In the genomic region with DNA sequence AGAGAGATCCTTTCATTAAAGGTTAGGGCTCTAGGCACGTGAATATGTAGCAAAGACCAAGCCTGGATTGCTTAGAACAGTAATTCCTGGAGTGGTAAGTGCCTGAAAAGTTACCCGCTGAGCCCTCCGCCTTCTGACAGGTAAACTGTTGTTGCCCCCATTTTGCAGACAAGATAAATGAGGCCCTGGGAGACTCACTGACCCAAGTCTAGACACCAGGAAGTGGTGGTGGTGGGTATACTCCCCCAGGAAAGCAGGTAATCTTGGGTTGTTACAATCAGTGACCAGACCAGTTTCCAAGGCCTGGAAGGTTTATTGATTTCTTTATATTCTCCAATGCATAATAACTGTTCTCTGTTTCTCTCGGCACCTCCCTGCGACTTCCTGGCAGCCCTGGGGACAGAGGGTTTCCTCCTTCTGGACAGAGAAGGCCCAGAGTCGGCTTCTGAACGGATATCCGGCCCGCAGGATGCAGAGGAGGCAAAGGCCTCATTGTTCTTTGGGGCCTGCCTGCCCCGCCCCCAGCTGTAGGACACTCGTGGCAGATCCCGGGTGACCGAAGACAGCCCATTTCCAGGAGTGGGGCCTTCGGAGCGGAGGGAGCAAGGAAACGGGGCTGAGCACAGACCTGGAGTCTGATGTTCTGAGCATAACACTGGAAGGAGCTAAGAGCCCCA, we compare ENCODE assay signal across 1 cellular context.
A peak's percentile ranks its signal among the peaks of the same experiment; 100 is the strongest.
TF ChIP-seq lines count a peak whose summit lies in the region.

No MANE protein-coding gene starts in this region.

TF ChIP-seq in HepG2, 621 proteins besides CTCF, POLR2A, EP300 and RAD21 (continued from another document and continues in another):
- TF ChIP-seq ZMYM3 (CRISPR knock-in tag; IDR thresholded peaks at IDR 0.05) (peak; percentile 99), ZFP37 (CRISPR knock-in tag; IDR thresholded peaks at IDR 0.05; ENCODE audit: borderline replicate concordance) (no peak), FOXP4 (CRISPR knock-in tag; IDR thresholded peaks at IDR 0.05) (peak; percentile 50), YEATS4 (CRISPR knock-in tag; IDR thresholded peaks at IDR 0.05; ENCODE audit: borderline replicate concordance) (peak; percentile 58; the same call in 1 of the 2 replicates), POGZ (CRISPR knock-in tag; IDR thresholded peaks at IDR 0.05) (peak; percentile 54; the same call in 1 of the 2 replicates), PRMT3 (CRISPR knock-in tag; IDR thresholded peaks at IDR 0.05; ENCODE audit: borderline replicate concordance, low read depth) (0 out of 2 replicates have a peak, but pooled peaks have one; percentile 46), EZH2 (conservative IDR thresholded peaks at IDR 0.05; ENCODE audit: low read depth, low read length) (no peak), ARID4A (CRISPR knock-in tag; IDR thresholded peaks at IDR 0.05; ENCODE audit: borderline replicate concordance) (0 out of 2 replicates have a peak, but pooled peaks have one; percentile 36), RFX3 (CRISPR knock-in tag; IDR thresholded peaks at IDR 0.05) (no peak), STAT6 (CRISPR knock-in tag; IDR thresholded peaks at IDR 0.05; ENCODE audit: borderline replicate concordance) (0 out of 2 replicates have a peak, but pooled peaks have one; percentile 35), ARNT2 (CRISPR knock-in tag; IDR thresholded peaks at IDR 0.05; ENCODE audit: low read depth) (no peak), FOXO4 (CRISPR knock-in tag; conservative IDR thresholded peaks at IDR 0.05) (no peak), ZNF878 (CRISPR knock-in tag; IDR thresholded peaks at IDR 0.05) (0 out of 2 replicates have a peak, but pooled peaks have one; percentile 26), MXI1 (IDR thresholded peaks at IDR 0.05; ENCODE audit: borderline replicate concordance, low read depth, low read length) (no peak), ZFX (CRISPR knock-in tag; IDR thresholded peaks at IDR 0.05; ENCODE audit: low read depth) (peak; percentile 98), ZMYM4 (CRISPR knock-in tag; IDR thresholded peaks at IDR 0.05) (peak; percentile 45; the same call in 1 of the 2 replicates), GATAD1 (CRISPR knock-in tag; IDR thresholded peaks at IDR 0.05) (peak; percentile 65), KLF12 (CRISPR knock-in tag; IDR thresholded peaks at IDR 0.05; ENCODE audit: borderline replicate concordance) (no peak), CSRNP1 (CRISPR knock-in tag; IDR thresholded peaks at IDR 0.05) (no peak), ZNF543 (CRISPR knock-in tag; IDR thresholded peaks at IDR 0.05) (no peak), MED1 (CRISPR knock-in tag; IDR thresholded peaks at IDR 0.05) (peak; percentile 17; the same call in 1 of the 2 replicates), CEBPB (IDR thresholded peaks at IDR 0.05; ENCODE audit: borderline replicate concordance, low read depth, low read length) (no peak), SOX5 (CRISPR knock-in tag; IDR thresholded peaks at IDR 0.05; ENCODE audit: borderline replicate concordance) (peak; percentile 81)
- TF ChIP-seq, protein P1, sequence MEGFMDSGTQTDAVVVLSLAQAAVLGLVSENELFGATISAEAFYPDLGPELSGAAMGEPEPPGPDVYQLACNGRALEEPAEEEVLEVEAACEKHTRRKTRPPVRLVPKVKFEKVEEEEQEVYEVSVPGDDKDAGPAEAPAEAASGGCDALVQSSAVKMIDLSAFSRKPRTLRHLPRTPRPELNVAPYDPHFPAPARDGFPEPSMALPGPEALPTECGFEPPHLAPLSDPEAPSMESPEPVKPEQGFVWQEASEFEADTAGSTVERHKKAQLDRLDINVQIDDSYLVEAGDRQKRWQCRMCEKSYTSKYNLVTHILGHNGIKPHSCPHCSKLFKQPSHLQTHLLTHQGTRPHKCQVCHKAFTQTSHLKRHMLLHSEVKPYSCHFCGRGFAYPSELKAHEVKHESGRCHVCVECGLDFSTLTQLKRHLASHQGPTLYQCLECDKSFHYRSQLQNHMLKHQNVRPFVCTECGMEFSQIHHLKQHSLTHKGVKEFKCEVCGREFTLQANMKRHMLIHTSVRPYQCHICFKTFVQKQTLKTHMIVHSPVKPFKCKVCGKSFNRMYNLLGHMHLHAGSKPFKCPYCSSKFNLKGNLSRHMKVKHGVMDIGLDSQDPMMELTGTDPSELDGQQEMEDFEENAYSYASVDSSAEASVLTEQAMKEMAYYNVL (CRISPR knock-in tag; IDR thresholded peaks at IDR 0.05; ENCODE audit: borderline replicate concordance): peak; percentile 36; the same call in 1 of the 2 replicates
- TF ChIP-seq, protein P2, sequence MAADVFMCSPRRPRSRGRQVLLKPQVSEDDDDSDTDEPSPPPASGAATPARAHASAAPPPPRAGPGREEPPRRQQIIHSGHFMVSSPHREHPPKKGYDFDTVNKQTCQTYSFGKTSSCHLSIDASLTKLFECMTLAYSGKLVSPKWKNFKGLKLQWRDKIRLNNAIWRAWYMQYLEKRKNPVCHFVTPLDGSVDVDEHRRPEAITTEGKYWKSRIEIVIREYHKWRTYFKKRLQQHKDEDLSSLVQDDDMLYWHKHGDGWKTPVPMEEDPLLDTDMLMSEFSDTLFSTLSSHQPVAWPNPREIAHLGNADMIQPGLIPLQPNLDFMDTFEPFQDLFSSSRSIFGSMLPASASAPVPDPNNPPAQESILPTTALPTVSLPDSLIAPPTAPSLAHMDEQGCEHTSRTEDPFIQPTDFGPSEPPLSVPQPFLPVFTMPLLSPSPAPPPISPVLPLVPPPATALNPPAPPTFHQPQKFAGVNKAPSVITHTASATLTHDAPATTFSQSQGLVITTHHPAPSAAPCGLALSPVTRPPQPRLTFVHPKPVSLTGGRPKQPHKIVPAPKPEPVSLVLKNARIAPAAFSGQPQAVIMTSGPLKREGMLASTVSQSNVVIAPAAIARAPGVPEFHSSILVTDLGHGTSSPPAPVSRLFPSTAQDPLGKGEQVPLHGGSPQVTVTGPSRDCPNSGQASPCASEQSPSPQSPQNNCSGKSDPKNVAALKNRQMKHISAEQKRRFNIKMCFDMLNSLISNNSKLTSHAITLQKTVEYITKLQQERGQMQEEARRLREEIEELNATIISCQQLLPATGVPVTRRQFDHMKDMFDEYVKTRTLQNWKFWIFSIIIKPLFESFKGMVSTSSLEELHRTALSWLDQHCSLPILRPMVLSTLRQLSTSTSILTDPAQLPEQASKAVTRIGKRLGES (CRISPR knock-in tag; IDR thresholded peaks at IDR 0.05; ENCODE audit: borderline replicate concordance): no peak
- TF ChIP-seq, protein P3, sequence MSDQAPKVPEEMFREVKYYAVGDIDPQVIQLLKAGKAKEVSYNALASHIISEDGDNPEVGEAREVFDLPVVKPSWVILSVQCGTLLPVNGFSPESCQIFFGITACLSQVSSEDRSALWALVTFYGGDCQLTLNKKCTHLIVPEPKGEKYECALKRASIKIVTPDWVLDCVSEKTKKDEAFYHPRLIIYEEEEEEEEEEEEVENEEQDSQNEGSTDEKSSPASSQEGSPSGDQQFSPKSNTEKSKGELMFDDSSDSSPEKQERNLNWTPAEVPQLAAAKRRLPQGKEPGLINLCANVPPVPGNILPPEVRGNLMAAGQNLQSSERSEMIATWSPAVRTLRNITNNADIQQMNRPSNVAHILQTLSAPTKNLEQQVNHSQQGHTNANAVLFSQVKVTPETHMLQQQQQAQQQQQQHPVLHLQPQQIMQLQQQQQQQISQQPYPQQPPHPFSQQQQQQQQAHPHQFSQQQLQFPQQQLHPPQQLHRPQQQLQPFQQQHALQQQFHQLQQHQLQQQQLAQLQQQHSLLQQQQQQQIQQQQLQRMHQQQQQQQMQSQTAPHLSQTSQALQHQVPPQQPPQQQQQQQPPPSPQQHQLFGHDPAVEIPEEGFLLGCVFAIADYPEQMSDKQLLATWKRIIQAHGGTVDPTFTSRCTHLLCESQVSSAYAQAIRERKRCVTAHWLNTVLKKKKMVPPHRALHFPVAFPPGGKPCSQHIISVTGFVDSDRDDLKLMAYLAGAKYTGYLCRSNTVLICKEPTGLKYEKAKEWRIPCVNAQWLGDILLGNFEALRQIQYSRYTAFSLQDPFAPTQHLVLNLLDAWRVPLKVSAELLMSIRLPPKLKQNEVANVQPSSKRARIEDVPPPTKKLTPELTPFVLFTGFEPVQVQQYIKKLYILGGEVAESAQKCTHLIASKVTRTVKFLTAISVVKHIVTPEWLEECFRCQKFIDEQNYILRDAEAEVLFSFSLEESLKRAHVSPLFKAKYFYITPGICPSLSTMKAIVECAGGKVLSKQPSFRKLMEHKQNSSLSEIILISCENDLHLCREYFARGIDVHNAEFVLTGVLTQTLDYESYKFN (CRISPR knock-in tag; conservative IDR thresholded peaks at IDR 0.05): peak; percentile 55
- TF ChIP-seq, protein P4, sequence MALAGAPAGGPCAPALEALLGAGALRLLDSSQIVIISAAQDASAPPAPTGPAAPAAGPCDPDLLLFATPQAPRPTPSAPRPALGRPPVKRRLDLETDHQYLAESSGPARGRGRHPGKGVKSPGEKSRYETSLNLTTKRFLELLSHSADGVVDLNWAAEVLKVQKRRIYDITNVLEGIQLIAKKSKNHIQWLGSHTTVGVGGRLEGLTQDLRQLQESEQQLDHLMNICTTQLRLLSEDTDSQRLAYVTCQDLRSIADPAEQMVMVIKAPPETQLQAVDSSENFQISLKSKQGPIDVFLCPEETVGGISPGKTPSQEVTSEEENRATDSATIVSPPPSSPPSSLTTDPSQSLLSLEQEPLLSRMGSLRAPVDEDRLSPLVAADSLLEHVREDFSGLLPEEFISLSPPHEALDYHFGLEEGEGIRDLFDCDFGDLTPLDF (CRISPR knock-in tag; IDR thresholded peaks at IDR 0.05): no peak
